Comparison of ENCODE assay signal across 10 cellular contexts in the genomic region with DNA sequence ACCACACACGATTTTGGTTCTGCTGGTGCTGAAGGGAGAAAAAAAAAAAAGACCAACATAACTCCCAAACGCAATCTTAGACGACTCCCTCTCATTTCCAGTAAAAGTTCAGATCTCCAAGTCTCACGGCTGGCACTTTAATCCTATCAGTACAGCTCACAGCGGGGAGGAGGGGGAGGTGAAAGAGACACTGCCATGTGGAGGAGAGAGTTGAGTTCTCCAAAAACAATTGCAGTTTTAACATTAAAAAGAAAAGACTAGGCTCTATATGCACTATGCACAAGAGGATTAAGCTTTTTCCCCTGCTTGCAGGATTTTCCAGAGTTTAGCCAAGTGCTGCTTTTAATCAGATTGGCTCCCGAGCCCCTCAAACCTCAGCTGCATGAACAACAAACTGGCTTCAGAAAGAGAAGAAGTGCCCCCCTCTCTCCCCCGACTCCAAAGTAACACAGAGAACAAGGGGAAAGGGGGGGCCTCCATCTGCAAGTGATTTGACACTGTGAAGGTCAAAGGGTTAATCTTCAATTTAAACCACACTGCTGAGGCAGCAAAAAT. TPM values are rescaled to one million over a fixed set of nuclear protein-coding genes. Genes with fewer than 3 reads are reported as not detected.
DNase-seq lines count a peak whose midpoint lies in the region; ATAC-seq, FAIRE-seq and TF ChIP-seq lines count a peak whose summit lies in the region.
"Had no signal": no experiment of that assay in that cellular context is flagged by ENCODE, and none has a peak within 500 bp of the region (broad histone marks: within the 10 kb centered on the region; RNA-seq: fewer than 3 reads in every experiment).

No MANE protein-coding gene starts in this region.

- H3K27ac Mint-ChIP-seq in effector memory CD8-positive, alpha-beta T cell, result peak overlapping the region; percentile 24 to 87
- peak overlapping the region; percentile 97 for H3K27ac Mint-ChIP-seq in mesothelial cell of epicardium
- H3K27ac Mint-ChIP-seq: activated naive CD4-positive, alpha-beta T cell treated with anti-CD3 and anti-CD28 coated beads for 36 hours had no signal

- no peak for ATAC-seq in A549
- no peak for ATAC-seq in effector memory CD8-positive, alpha-beta T cell (replicated peaks)

- DNase-seq in A549 (ENCODE audit: low read depth in 1 of 2, low spot score in 1 of 2) (no peak), NCI-H2227 (lab: John Stamatoyannopoulos, UW; ENCODE audit: unreplicated experiment) (peak; percentile 56), mesothelial cell of epicardium (ENCODE audit: low spot score in 2 of 2, unreplicated experiment in 2 of 2) (no peak), NCI-H345 treated with DMSO at 0.1 percent for 48 hours (lab: John Stamatoyannopoulos, UW; ENCODE audit: unreplicated experiment) (no peak), iPS-NIHi7 (ENCODE audit: extremely low spot score) (no peak)
- no peak for DNase-seq in effector memory CD8-positive, alpha-beta T cell
- no peak for DNase-seq in activated T-cell treated with anti-CD3 and anti-CD28 coated beads, Interleukin-2, amount 50 U/mL, for 1 hour
- no peak for DNase-seq in stimulated activated CD8-positive, alpha-beta memory T cell treated with anti-CD3 and anti-CD28 coated beads, Interleukin-4, amount 100 ng/mL, for 48 hours
- DNase-seq: activated naive CD4-positive, alpha-beta T cell treated with anti-CD3 and anti-CD28 coated beads for 36 hours had no signal

- H3K4me3 Mint-ChIP-seq in effector memory CD8-positive, alpha-beta T cell, result no peak overlapping the region
- peak overlapping the region; percentile 20 for H3K4me3 Mint-ChIP-seq in mesothelial cell of epicardium
- H3K4me3 Mint-ChIP-seq: activated naive CD4-positive, alpha-beta T cell treated with anti-CD3 and anti-CD28 coated beads for 36 hours had no signal

- H3K27ac ChIP-seq in A549, result no peak overlapping the region

- no peak for TF ChIP-seq RAD21 in A549 (conservative IDR thresholded peaks at IDR 0.05 in 1 of 2, IDR thresholded peaks at IDR 0.05 in 1 of 2)

- no peak for TF ChIP-seq POLR2A in A549 (IDR thresholded peaks at IDR 0.05; ENCODE audit: low read length)

- H3K4me1 ChIP-seq in A549, result peaks cover 39% of the 10 kb centered on the region

- peak overlapping the region; percentile 45; the same call in 1 of the 3 replicates for H3K4me2 ChIP-seq in A549

- no peak overlapping the region for H3K4me3 ChIP-seq in A549

- POLR2A ChIA-PET in A549 (lab: Yijun Ruan, JAX), result no interaction called here

- TF ChIP-seq EP300 in A549 (IDR thresholded peaks at IDR 0.05), result no peak

- no peak for FAIRE-seq in A549 (lab: Jason Lieb, UNC)
- FAIRE-seq: small intestine had no signal

- 80% methylated on average over 7 of the region's 7 CpGs for WGBS in A549 (ENCODE audit: missing lambda C conversion rate)

- CTCF ChIA-PET in A549 (lab: Yijun Ruan, JAX), result interaction anchor here (1.5 to 2.4 kb wide), 5 partner anchors 10 to 46 kb away, joined by 3 to 7 read pairs (median 6); partner anchors contain the start of gene BMF

- peaks cover 16% of the 10 kb centered on the region for H3K36me3 Mint-ChIP-seq in effector memory CD8-positive, alpha-beta T cell (ENCODE audit: insufficient read depth)
- H3K36me3 Mint-ChIP-seq in mesothelial cell of epicardium, result peaks cover 25% of the 10 kb centered on the region

- no peaks in the 10 kb centered on the region for H3K9me3 ChIP-seq in A549

- H3K27me3 Mint-ChIP-seq in effector memory CD8-positive, alpha-beta T cell, result no peaks in the 10 kb centered on the region
- no peaks in the 10 kb centered on the region for H3K27me3 Mint-ChIP-seq in mesothelial cell of epicardium (ENCODE audit: low read depth)

- no peaks in the 10 kb centered on the region for H3K9me3 Mint-ChIP-seq in effector memory CD8-positive, alpha-beta T cell
- no peaks in the 10 kb centered on the region for H3K9me3 Mint-ChIP-seq in mesothelial cell of epicardium
- H3K9me3 Mint-ChIP-seq: activated naive CD4-positive, alpha-beta T cell treated with anti-CD3 and anti-CD28 coated beads for 36 hours had no signal

- TF ChIP-seq CTCF in A549 (IDR thresholded peaks at IDR 0.05) (no peak), mesothelial cell of epicardium (IDR thresholded peaks at IDR 0.05; ENCODE audit: unreplicated experiment) (no peak)

- H3K4me1 Mint-ChIP-seq in effector memory CD8-positive, alpha-beta T cell (ENCODE audit: low read depth in 2 of 2), result peaks cover 4% of the 10 kb centered on the region in 2 donors
- H3K4me1 Mint-ChIP-seq in mesothelial cell of epicardium, result peaks cover 93% of the 10 kb centered on the region

TF ChIP-seq in A549, 52 proteins besides CTCF, POLR2A, EP300 and RAD21:
- TF ChIP-seq HEYL (CRISPR knock-in tag; IDR thresholded peaks at IDR 0.05) (no peak), MAFK (IDR thresholded peaks at IDR 0.05; ENCODE audit: partially characterized antibody) (peak; percentile 79)

RNA-seq across cellular contexts. Expression of gene BMF, which starts 16.7 kb away (rescaled TPM):
- 1.4 and 2.1 TPM in 2 replicates for polyA plus RNA-seq in A549 (2011; rRNA removed)
- 0.49 and 0.76 TPM in 2 replicates for polyA plus RNA-seq in A549 (2012; cell fraction: cytosol; rRNA removed)
- polyA plus RNA-seq in A549 (2012; cell fraction: nucleus; rRNA removed), result 2.0 and 2.5 TPM in 2 replicates
- polyA plus RNA-seq in A549 (2017; fragmentation: RNase III; extraction: RNeasy Plus Mini Kit Qiagen cat#74134 plus additional on column Dnase treatment), result 0.39 to 1.6 TPM (median 1.3 TPM) in 3 replicates
- 2.9 and 3.1 TPM in 2 replicates for polyA minus RNA-seq in A549 (2011; rRNA and poly(A)+ RNA removed)
- 90.3 to 98.9 TPM (median 97.0 TPM) in 3 replicates for total RNA-seq in mesothelial cell of epicardium

RNA-seq across cellular contexts. Expression of gene SRP14, which starts 53.0 kb away (rescaled TPM):
- polyA plus RNA-seq in A549 (2011; rRNA removed) (216 and 306 TPM in 2 replicates), A549 (2017; fragmentation: RNase III; extraction: RNeasy Plus Mini Kit Qiagen cat#74134 plus additional on column Dnase treatment) (343 to 380 TPM (median 374 TPM) in 3 replicates)
- polyA plus RNA-seq in A549 (2012; cell fraction: cytosol; rRNA removed), result 236 and 276 TPM in 2 replicates
- polyA plus RNA-seq in A549 (2012; cell fraction: nucleus; rRNA removed), result 45.5 and 75.3 TPM in 2 replicates
- polyA minus RNA-seq in A549 (2011; rRNA and poly(A)+ RNA removed), result 36.6 and 50.6 TPM in 2 replicates
- 185 to 198 TPM (median 189 TPM) in 3 replicates for total RNA-seq in mesothelial cell of epicardium
